In the genomic region with DNA sequence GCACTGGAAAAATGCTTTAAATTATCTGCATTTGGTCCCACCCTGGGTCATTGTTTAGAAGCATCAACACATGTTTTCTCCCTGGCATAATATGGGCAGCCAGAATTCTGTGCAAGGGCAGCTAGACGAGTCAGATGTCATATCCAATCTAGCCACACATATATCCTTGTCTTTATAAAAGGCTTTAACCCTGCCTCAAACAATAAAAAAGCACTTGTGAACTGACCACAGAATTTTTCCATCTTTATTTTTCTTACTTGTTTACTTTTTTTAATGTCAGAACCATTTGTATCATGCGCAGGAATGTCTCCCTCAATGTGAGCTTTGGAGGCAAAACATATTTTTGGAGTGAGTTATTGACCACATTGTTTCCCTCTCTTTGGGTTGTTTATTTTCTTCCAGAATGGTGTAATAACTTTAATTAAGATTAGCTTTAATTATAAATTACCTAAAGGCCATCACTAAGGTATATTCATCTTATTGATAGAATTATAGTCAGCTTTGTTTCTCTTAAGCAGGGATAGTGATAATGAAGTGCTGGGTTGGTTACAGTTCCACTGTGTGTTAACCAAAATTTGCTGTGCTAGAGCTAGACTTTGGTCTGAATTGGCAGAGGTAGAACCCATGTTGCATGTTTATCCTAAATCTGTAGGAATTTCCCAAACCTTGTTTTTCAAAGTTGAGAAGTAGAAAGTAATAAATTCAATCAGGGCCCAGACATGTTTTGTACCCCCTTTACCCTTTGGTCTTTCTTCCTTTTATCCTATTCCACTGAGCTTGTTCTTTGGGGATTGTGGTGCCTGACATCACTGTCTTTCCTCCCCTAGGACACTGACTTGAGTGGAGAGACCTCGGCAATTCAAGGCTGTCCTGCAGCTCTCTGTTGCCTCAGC, we compare ENCODE assay signal across 15 cellular contexts.
DNase-seq lines count a peak whose midpoint lies in the region; ATAC-seq and TF ChIP-seq lines count a peak whose summit lies in the region.
"Had no signal": no experiment of that assay in that cellular context is flagged by ENCODE, and none has a peak within 500 bp of the region (broad histone marks: within the 10 kb centered on the region; RNA-seq: fewer than 3 reads in every experiment).

No MANE protein-coding gene starts in this region.

- no peak overlapping the region for H3K4me3 ChIP-seq in PC-3 (ENCODE audit: low read length)
- H3K4me3 ChIP-seq in fibroblast of mammary gland (ENCODE audit: control insufficient read depth, low read depth, low read length), result no peak overlapping the region
- H3K4me3 ChIP-seq: BLaER1 treated with 17β-estradiol and CSF1 and Interleukin-3, amounts not matched to agents 10 nM and 100 nM had no signal

- intact Hi-C loops in PC-3 (cut with micrococcal nuclease), result no loop called here

- no TSS peak for BruUV-seq in PC-3 (replicated peaks; lab: Mats Ljungman, UMichigan)

- H3K27ac ChIP-seq in PC-3 (ENCODE audit: low read length), result no peak overlapping the region
- H3K27ac ChIP-seq: BLaER1 treated with 17β-estradiol and CSF1 and Interleukin-3, amounts not matched to agents 10 nM and 100 nM; brain microvascular endothelial cell had no signal

- no peaks in the 10 kb centered on the region for H4K20me1 ChIP-seq in PC-3 (ENCODE audit: low read length)
- H4K20me1 ChIP-seq: BLaER1 treated with 17β-estradiol and CSF1 and Interleukin-3, amounts not matched to agents 10 nM and 100 nM had no signal

- H2AFZ ChIP-seq in PC-3 (ENCODE audit: low read length), result no peak overlapping the region

- DNase-seq in AG20443 (ENCODE audit: low spot score), result peak; percentile 65
- DNase-seq in PC-3, result peak; percentile 64
- peak; percentile 54 for DNase-seq in fibroblast of mammary gland (ENCODE audit: low read depth)
- peak; percentile 57 for DNase-seq in renal cortical epithelial cell (ENCODE audit: low read depth)
- DNase-seq in kidney tubule cell (ENCODE audit: low spot score), result no peak
- no peak for DNase-seq in activated effector memory CD4-positive, alpha-beta T cell treated with anti-CD3 and anti-CD28 coated beads, Interleukin-2, amount 50 U/mL, for 16 hours
- DNase-seq: activated T-cell treated with anti-CD3 and anti-CD28 coated beads, Interleukin-2, amount 50 U/mL, for 1 hour; GF-D8; NCI-H2171 treated with DMSO at 0.1 percent for 48 hours; SW 1271 had no signal

- no peaks in the 10 kb centered on the region for H3K9me3 ChIP-seq in PC-3 (ENCODE audit: low read length)
- H3K9me3 ChIP-seq: BLaER1 treated with 17β-estradiol and CSF1 and Interleukin-3, amounts not matched to agents 10 nM and 100 nM had no signal

- TF ChIP-seq CTCF in PC-3 (conservative IDR thresholded peaks at IDR 0.05; ENCODE audit: low read depth, low read length) (no peak), fibroblast of mammary gland (conservative IDR thresholded peaks at IDR 0.05; ENCODE audit: control insufficient read depth, insufficient read depth, low read depth, low read length) (no peak)

- no peaks in the 10 kb centered on the region for H3K36me3 ChIP-seq in PC-3 (ENCODE audit: low read depth, low read length)
- H3K36me3 ChIP-seq: BLaER1 treated with 17β-estradiol and CSF1 and Interleukin-3, amounts not matched to agents 10 nM and 100 nM; brain microvascular endothelial cell had no signal

- 0 out of 2 replicates have a peak, but pooled peaks cover 2% of the 10 kb centered on the region for H3K9me2 ChIP-seq in PC-3 (replicated peaks; ENCODE audit: low read length)

- POLR2A ChIA-PET in PC-3 (lab: Charles Lee; ENCODE audit: unreplicated experiment), result no interaction called here

- H3K79me2 ChIP-seq in PC-3 (ENCODE audit: low read length), result no peaks in the 10 kb centered on the region

- peaks cover 14% of the 10 kb centered on the region for H3K4me1 ChIP-seq in PC-3 (ENCODE audit: insufficient read depth, low read length)

- H3K4me2 ChIP-seq in PC-3 (ENCODE audit: low read length), result peak overlapping the region; percentile 0; the same call in 1 of the 2 replicates
- H3K4me2 ChIP-seq: BLaER1 treated with 17β-estradiol and CSF1 and Interleukin-3, amounts not matched to agents 10 nM and 100 nM had no signal

- ATAC-seq in PC-3 (peak; percentile 39; the same call in 1 of the 2 replicates), HG02938 (IDR thresholded peaks at IDR 0.05; ENCODE audit: unreplicated experiment) (no peak), GM19351 (IDR thresholded peaks at IDR 0.05; ENCODE audit: unreplicated experiment) (no peak)
- ATAC-seq: activated CD4-positive, CD25-positive, alpha-beta regulatory T cell treated with anti-CD3 and anti-CD28 coated beads, Interleukin-2, amount 50 U/mL, for 24 hours had no signal

- H3F3A ChIP-seq in PC-3 (ENCODE audit: low read length, unreplicated experiment), result no peaks in the 10 kb centered on the region

- no peak overlapping the region for H3K9ac ChIP-seq in PC-3 (ENCODE audit: low read length)
- H3K9ac ChIP-seq: BLaER1 treated with 17β-estradiol and CSF1 and Interleukin-3, amounts not matched to agents 10 nM and 100 nM had no signal

- CTCF ChIA-PET in PC-3 (lab: Charles Lee), result no interaction called here

- H3K27me3 ChIP-seq in PC-3 (ENCODE audit: low read length), result 0 out of 2 replicates have a peak, but pooled peaks cover 5% of the 10 kb centered on the region
- H3K27me3 ChIP-seq: BLaER1 treated with 17β-estradiol and CSF1 and Interleukin-3, amounts not matched to agents 10 nM and 100 nM; brain microvascular endothelial cell had no signal

Comparison
In these comparisons a context has a peak if more than half of its experiments do, and no peak if none do; other contexts are left out.
1. DNase-seq: peak in AG20443 (single experiment), PC-3 (single experiment), fibroblast of mammary gland (single experiment) and renal cortical epithelial cell (single experiment); none in kidney tubule cell (single experiment) and activated effector memory CD4-positive, alpha-beta T cell treated with anti-CD3 and anti-CD28 coated beads, Interleukin-2, amount 50 U/mL, for 16 hours (single experiment).